Comparison of ENCODE assay signal across 1 cellular context in the genomic region with DNA sequence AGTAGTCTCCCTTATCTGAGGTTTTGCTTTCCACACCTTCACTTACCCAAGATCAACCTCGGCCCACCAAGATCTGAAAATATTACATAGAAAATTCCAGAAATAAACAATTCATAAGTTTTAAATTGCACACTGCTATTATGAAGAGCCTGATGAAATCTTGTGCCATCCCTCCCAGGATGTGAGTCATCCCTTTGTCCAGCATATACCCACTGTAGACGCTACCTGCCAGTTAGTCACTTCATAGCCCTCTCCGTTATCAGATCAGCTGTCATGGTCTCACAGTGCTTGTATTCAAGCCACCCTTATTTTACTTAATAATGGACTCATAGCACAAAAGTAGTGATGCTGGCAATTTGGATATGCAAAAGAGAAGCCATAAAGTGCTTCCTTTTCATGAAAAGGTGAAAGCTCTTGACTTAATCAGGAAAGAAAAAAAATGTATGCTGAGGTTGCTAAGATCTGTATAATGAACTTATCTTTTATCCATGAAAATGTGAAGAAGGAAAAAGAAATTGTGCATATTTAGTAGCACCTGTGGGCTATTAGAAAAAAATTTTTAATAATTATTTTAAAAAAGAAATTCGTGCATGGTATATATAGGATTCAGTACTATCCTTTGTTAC.
A peak's percentile ranks its signal among the peaks of the same experiment; 100 is the strongest.
TF ChIP-seq lines count a peak whose summit lies in the region.

No MANE protein-coding gene starts in this region.

TF ChIP-seq in K562, 482 proteins besides CTCF, POLR2A, EP300 and RAD21 (continued from another document):
- TF ChIP-seq, protein P1, sequence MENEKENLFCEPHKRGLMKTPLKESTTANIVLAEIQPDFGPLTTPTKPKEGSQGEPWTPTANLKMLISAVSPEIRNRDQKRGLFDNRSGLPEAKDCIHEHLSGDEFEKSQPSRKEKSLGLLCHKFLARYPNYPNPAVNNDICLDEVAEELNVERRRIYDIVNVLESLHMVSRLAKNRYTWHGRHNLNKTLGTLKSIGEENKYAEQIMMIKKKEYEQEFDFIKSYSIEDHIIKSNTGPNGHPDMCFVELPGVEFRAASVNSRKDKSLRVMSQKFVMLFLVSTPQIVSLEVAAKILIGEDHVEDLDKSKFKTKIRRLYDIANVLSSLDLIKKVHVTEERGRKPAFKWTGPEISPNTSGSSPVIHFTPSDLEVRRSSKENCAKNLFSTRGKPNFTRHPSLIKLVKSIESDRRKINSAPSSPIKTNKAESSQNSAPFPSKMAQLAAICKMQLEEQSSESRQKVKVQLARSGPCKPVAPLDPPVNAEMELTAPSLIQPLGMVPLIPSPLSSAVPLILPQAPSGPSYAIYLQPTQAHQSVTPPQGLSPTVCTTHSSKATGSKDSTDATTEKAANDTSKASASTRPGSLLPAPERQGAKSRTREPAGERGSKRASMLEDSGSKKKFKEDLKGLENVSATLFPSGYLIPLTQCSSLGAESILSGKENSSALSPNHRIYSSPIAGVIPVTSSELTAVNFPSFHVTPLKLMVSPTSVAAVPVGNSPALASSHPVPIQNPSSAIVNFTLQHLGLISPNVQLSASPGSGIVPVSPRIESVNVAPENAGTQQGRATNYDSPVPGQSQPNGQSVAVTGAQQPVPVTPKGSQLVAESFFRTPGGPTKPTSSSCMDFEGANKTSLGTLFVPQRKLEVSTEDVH (IDR thresholded peaks at IDR 0.05; ENCODE audit: low read depth, partially characterized antibody): no peak
- TF ChIP-seq, protein P2, sequence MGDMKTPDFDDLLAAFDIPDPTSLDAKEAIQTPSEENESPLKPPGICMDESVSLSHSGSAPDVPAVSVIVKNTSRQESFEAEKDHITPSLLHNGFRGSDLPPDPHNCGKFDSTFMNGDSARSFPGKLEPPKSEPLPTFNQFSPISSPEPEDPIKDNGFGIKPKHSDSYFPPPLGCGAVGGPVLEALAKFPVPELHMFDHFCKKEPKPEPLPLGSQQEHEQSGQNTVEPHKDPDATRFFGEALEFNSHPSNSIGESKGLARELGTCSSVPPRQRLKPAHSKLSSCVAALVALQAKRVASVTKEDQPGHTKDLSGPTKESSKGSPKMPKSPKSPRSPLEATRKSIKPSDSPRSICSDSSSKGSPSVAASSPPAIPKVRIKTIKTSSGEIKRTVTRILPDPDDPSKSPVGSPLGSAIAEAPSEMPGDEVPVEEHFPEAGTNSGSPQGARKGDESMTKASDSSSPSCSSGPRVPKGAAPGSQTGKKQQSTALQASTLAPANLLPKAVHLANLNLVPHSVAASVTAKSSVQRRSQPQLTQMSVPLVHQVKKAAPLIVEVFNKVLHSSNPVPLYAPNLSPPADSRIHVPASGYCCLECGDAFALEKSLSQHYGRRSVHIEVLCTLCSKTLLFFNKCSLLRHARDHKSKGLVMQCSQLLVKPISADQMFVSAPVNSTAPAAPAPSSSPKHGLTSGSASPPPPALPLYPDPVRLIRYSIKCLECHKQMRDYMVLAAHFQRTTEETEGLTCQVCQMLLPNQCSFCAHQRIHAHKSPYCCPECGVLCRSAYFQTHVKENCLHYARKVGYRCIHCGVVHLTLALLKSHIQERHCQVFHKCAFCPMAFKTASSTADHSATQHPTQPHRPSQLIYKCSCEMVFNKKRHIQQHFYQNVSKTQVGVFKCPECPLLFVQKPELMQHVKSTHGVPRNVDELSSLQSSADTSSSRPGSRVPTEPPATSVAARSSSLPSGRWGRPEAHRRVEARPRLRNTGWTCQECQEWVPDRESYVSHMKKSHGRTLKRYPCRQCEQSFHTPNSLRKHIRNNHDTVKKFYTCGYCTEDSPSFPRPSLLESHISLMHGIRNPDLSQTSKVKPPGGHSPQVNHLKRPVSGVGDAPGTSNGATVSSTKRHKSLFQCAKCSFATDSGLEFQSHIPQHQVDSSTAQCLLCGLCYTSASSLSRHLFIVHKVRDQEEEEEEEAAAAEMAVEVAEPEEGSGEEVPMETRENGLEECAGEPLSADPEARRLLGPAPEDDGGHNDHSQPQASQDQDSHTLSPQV (IDR thresholded peaks at IDR 0.05): peak; percentile 50; the same call in 1 of the 2 replicates
- TF ChIP-seq ZNF239 (CRISPR knock-in tag; IDR thresholded peaks at IDR 0.05) (no peak), TRIM24 (IDR thresholded peaks at IDR 0.05) (peak; percentile 96 to 97), JUN (IDR thresholded peaks at IDR 0.05; ENCODE audit: borderline replicate concordance, low read depth, low read length) (peak; percentile 96), JUN (CRISPR knock-in tag; IDR thresholded peaks at IDR 0.05; ENCODE audit: borderline replicate concordance) (peak; percentile 71; the same call in 1 of the 2 replicates), MTA1 (IDR thresholded peaks at IDR 0.05; ENCODE audit: borderline replicate concordance) (peak; percentile 71; the same call in 1 of the 2 replicates), LEF1 (IDR thresholded peaks at IDR 0.05) (peak; percentile 75; the same call in 1 of the 2 replicates), CEBPB (tag; IDR thresholded peaks at IDR 0.05) (peak; percentile 12; the same call in 1 of the 2 replicates), SOX6 (IDR thresholded peaks at IDR 0.05) (peak; percentile 97), ZEB2 (IDR thresholded peaks at IDR 0.05) (peak; percentile 93), JUND (IDR thresholded peaks at IDR 0.05; ENCODE audit: borderline replicate concordance, low read depth, low read length) (peak; percentile 98), JUND (tag; IDR thresholded peaks at IDR 0.05; ENCODE audit: borderline replicate concordance, low read depth, low read length) (peak; percentile 93), RCOR1 (IDR thresholded peaks at IDR 0.05; ENCODE audit: borderline replicate concordance in 1 of 2, low read depth in 2 of 2, low read length in 2 of 2) (peak in 1 of 2 experiments; percentile 21; a peak in 1 of 4 replicates), ETV1 (tag; conservative IDR thresholded peaks at IDR 0.05; ENCODE audit: low read depth) (peak; percentile 91), ARNT (IDR thresholded peaks at IDR 0.05) (peak in 1 of 2 experiments; percentile 33; a peak in 1 of 4 replicates), CREM (IDR thresholded peaks at IDR 0.05; ENCODE audit: low read depth) (peak; percentile 57), NEUROD1 (IDR thresholded peaks at IDR 0.05; ENCODE audit: borderline replicate concordance, low read depth, low read length, partially characterized antibody) (peak; percentile 73), SUPT5H (IDR thresholded peaks at IDR 0.05) (no peak)
- TF ChIP-seq, protein P3, sequence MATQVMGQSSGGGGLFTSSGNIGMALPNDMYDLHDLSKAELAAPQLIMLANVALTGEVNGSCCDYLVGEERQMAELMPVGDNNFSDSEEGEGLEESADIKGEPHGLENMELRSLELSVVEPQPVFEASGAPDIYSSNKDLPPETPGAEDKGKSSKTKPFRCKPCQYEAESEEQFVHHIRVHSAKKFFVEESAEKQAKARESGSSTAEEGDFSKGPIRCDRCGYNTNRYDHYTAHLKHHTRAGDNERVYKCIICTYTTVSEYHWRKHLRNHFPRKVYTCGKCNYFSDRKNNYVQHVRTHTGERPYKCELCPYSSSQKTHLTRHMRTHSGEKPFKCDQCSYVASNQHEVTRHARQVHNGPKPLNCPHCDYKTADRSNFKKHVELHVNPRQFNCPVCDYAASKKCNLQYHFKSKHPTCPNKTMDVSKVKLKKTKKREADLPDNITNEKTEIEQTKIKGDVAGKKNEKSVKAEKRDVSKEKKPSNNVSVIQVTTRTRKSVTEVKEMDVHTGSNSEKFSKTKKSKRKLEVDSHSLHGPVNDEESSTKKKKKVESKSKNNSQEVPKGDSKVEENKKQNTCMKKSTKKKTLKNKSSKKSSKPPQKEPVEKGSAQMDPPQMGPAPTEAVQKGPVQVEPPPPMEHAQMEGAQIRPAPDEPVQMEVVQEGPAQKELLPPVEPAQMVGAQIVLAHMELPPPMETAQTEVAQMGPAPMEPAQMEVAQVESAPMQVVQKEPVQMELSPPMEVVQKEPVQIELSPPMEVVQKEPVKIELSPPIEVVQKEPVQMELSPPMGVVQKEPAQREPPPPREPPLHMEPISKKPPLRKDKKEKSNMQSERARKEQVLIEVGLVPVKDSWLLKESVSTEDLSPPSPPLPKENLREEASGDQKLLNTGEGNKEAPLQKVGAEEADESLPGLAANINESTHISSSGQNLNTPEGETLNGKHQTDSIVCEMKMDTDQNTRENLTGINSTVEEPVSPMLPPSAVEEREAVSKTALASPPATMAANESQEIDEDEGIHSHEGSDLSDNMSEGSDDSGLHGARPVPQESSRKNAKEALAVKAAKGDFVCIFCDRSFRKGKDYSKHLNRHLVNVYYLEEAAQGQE (CRISPR knock-in tag; IDR thresholded peaks at IDR 0.05; ENCODE audit: low read depth): no peak
- TF ChIP-seq, protein P4, sequence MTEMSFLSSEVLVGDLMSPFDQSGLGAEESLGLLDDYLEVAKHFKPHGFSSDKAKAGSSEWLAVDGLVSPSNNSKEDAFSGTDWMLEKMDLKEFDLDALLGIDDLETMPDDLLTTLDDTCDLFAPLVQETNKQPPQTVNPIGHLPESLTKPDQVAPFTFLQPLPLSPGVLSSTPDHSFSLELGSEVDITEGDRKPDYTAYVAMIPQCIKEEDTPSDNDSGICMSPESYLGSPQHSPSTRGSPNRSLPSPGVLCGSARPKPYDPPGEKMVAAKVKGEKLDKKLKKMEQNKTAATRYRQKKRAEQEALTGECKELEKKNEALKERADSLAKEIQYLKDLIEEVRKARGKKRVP (CRISPR knock-in tag; IDR thresholded peaks at IDR 0.05): peak; percentile 92
